20 cellular contexts compared by ENCODE assay signal in genomic region chr17:15957608-15958307, GRCh38. TPM values are rescaled to one million over a fixed set of nuclear protein-coding genes. Genes with fewer than 3 reads are reported as not detected.
DNase-seq lines count a peak whose midpoint lies in the region; ATAC-seq and TF ChIP-seq lines count a peak whose summit lies in the region.
"Had no signal": no experiment of that assay in that cellular context is flagged by ENCODE, and none has a peak within 500 bp of the region (broad histone marks: within the 10 kb centered on the region; RNA-seq: fewer than 3 reads in every experiment).

No MANE protein-coding gene starts in this region.

- H3K27me3 Mint-ChIP-seq in natural killer cell treated with Interleukin-12 subunit alpha and Interleukin-12 subunit beta and Interleukin-15 and Interleukin-18, amount 100 ng/mL, for 72 hours: peaks cover 16 to 23% of the 10 kb centered on the region in 2 donors
- peaks cover 0 to 11% of the 10 kb centered on the region in 2 donors for H3K27me3 Mint-ChIP-seq in natural killer cell (ENCODE audit: low read depth in 2 of 2)
- peaks cover 27% of the 10 kb centered on the region for H3K27me3 Mint-ChIP-seq in dendritic cell treated with granulocyte-macrophage colony-stimulating factor and Interleukin-4, amounts not matched to agents 40 ng/mL and 50 ng/mL, for 4 days
- H3K27me3 Mint-ChIP-seq in stimulated activated naive CD8-positive, alpha-beta T cell treated with anti-CD3 and anti-CD28 coated beads, Interleukin-15, amount 100 ng/mL, for 72 hours: peaks cover 10% of the 10 kb centered on the region

- H3K4me3 ChIP-seq in RWPE2 (ENCODE audit: severe bottlenecking): no peak overlapping the region
- H3K4me3 ChIP-seq: lung, SK-N-MC, skin epidermis had no signal

- peak overlapping the region; percentile 54 to 83 for H3K27ac Mint-ChIP-seq in natural killer cell treated with Interleukin-12 subunit alpha and Interleukin-12 subunit beta and Interleukin-15 and Interleukin-18, amount 100 ng/mL, for 72 hours
- H3K27ac Mint-ChIP-seq in natural killer cell: peak overlapping the region in 1 of 2 donors; percentile 63
- H3K27ac Mint-ChIP-seq in dendritic cell treated with granulocyte-macrophage colony-stimulating factor and Interleukin-4, amounts not matched to agents 40 ng/mL and 50 ng/mL, for 4 days: peak overlapping the region; percentile 30
- H3K27ac Mint-ChIP-seq in stimulated activated naive CD8-positive, alpha-beta T cell treated with anti-CD3 and anti-CD28 coated beads, Interleukin-15, amount 100 ng/mL, for 72 hours: peak overlapping the region; percentile 5 to 48
- H3K27ac Mint-ChIP-seq: IgD-negative memory B cell, progenitor cell of endocrine pancreas had no signal

- H3K4me1 Mint-ChIP-seq in natural killer cell treated with Interleukin-12 subunit alpha and Interleukin-12 subunit beta and Interleukin-15 and Interleukin-18, amount 100 ng/mL, for 72 hours (ENCODE audit: low read depth in 2 of 2): peaks cover 18 to 31% of the 10 kb centered on the region in 2 donors
- H3K4me1 Mint-ChIP-seq in natural killer cell: peaks cover 7 to 11% of the 10 kb centered on the region in 2 donors
- peaks cover 57% of the 10 kb centered on the region for H3K4me1 Mint-ChIP-seq in dendritic cell treated with granulocyte-macrophage colony-stimulating factor and Interleukin-4, amounts not matched to agents 40 ng/mL and 50 ng/mL, for 4 days (ENCODE audit: low read depth)
- peaks cover 39% of the 10 kb centered on the region for H3K4me1 Mint-ChIP-seq in stimulated activated naive CD8-positive, alpha-beta T cell treated with anti-CD3 and anti-CD28 coated beads, Interleukin-15, amount 100 ng/mL, for 72 hours
- H3K4me1 Mint-ChIP-seq: naive B cell had no signal

- intact Hi-C loops in natural killer cell (cut with micrococcal nuclease): no loop called here
- intact Hi-C loops in dendritic cell treated with granulocyte-macrophage colony-stimulating factor and Interleukin-4, amounts not matched to agents 40 ng/mL and 50 ng/mL, for 4 days (cut with micrococcal nuclease): no loop called here

- H3K4me1 ChIP-seq in RWPE2 (ENCODE audit: insufficient read depth, poor library complexity, severe bottlenecking): peaks cover 38% of the 10 kb centered on the region

- H3K9me3 ChIP-seq in RWPE2 (ENCODE audit: severe bottlenecking): no peaks in the 10 kb centered on the region

- no peaks in the 10 kb centered on the region for H3K9me3 Mint-ChIP-seq in natural killer cell treated with Interleukin-12 subunit alpha and Interleukin-12 subunit beta and Interleukin-15 and Interleukin-18, amount 100 ng/mL, for 72 hours
- H3K9me3 Mint-ChIP-seq in natural killer cell: no peaks in the 10 kb centered on the region
- H3K9me3 Mint-ChIP-seq in dendritic cell treated with granulocyte-macrophage colony-stimulating factor and Interleukin-4, amounts not matched to agents 40 ng/mL and 50 ng/mL, for 4 days: no peaks in the 10 kb centered on the region
- H3K9me3 Mint-ChIP-seq in stimulated activated naive CD8-positive, alpha-beta T cell treated with anti-CD3 and anti-CD28 coated beads, Interleukin-15, amount 100 ng/mL, for 72 hours: no peaks in the 10 kb centered on the region
- H3K9me3 Mint-ChIP-seq: IgD-negative memory B cell, naive B cell had no signal

- H3K36me3 Mint-ChIP-seq in natural killer cell treated with Interleukin-12 subunit alpha and Interleukin-12 subunit beta and Interleukin-15 and Interleukin-18, amount 100 ng/mL, for 72 hours: no peaks in the 10 kb centered on the region
- no peaks in the 10 kb centered on the region for H3K36me3 Mint-ChIP-seq in natural killer cell
- H3K36me3 Mint-ChIP-seq in dendritic cell treated with granulocyte-macrophage colony-stimulating factor and Interleukin-4, amounts not matched to agents 40 ng/mL and 50 ng/mL, for 4 days (ENCODE audit: low read depth): peaks cover 32% of the 10 kb centered on the region
- H3K36me3 Mint-ChIP-seq: naive B cell had no signal

- peak overlapping the region; percentile 89 for H3K27ac ChIP-seq in RWPE2 (ENCODE audit: poor library complexity, severe bottlenecking)
- H3K27ac ChIP-seq: SK-N-MC had no signal

- no peak for DNase-seq in natural killer cell treated with Interleukin-12 subunit alpha and Interleukin-12 subunit beta and Interleukin-15 and Interleukin-18, amount 100 ng/mL, for 72 hours (ENCODE audit: low spot score)
- DNase-seq in natural killer cell (no peak), RWPE2 (ENCODE audit: low spot score) (no peak), NCI-H524 (lab: John Stamatoyannopoulos, UW) (no peak), dedifferentiated amniotic fluid mesenchymal stem cell (ENCODE audit: extremely low spot score) (no peak)
- no peak for DNase-seq in stimulated activated naive CD8-positive, alpha-beta T cell treated with anti-CD3 and anti-CD28 coated beads, Interleukin-15, amount 100 ng/mL, for 72 hours
- DNase-seq: activated T-cell treated with anti-CD3 and anti-CD28 coated beads for 4 hours, AML-193, caudate nucleus, COR-L47, GM23248, naive B cell, NCI-H1694 had no signal

- TF ChIP-seq CTCF in natural killer cell (IDR thresholded peaks at IDR 0.05) (no peak), RWPE2 (IDR thresholded peaks at IDR 0.05; ENCODE audit: poor library complexity, severe bottlenecking) (no peak)

- ATAC-seq in natural killer cell treated with Interleukin-12 subunit alpha and Interleukin-12 subunit beta and Interleukin-15 and Interleukin-18, amount 100 ng/mL, for 72 hours: no peak
- ATAC-seq in natural killer cell: no peak
- ATAC-seq in RWPE2 (ENCODE audit: low read depth): no peak
- ATAC-seq in stimulated activated naive CD8-positive, alpha-beta T cell treated with anti-CD3 and anti-CD28 coated beads, Interleukin-15, amount 100 ng/mL, for 72 hours: no peak
- no peak for ATAC-seq in HG03439 (IDR thresholded peaks at IDR 0.05; ENCODE audit: unreplicated experiment)

- H3K27me3 ChIP-seq in RWPE2 (ENCODE audit: insufficient read depth, poor library complexity, severe bottlenecking): no peaks in the 10 kb centered on the region

- no peaks in the 10 kb centered on the region for H3K36me3 ChIP-seq in RWPE2 (ENCODE audit: low read depth)

- H3K4me3 Mint-ChIP-seq in natural killer cell treated with Interleukin-12 subunit alpha and Interleukin-12 subunit beta and Interleukin-15 and Interleukin-18, amount 100 ng/mL, for 72 hours: peak overlapping the region; percentile 65
- H3K4me3 Mint-ChIP-seq in natural killer cell: no peak overlapping the region
- no peak overlapping the region for H3K4me3 Mint-ChIP-seq in dendritic cell treated with granulocyte-macrophage colony-stimulating factor and Interleukin-4, amounts not matched to agents 40 ng/mL and 50 ng/mL, for 4 days
- H3K4me3 Mint-ChIP-seq in stimulated activated naive CD8-positive, alpha-beta T cell treated with anti-CD3 and anti-CD28 coated beads, Interleukin-15, amount 100 ng/mL, for 72 hours: no peak overlapping the region
- H3K4me3 Mint-ChIP-seq: IgD-negative memory B cell had no signal

RNA-seq across cellular contexts. Expression of gene ADORA2B, which starts 12.8 kb away (rescaled TPM):
- 1 to 10 TPM in 1 of 2 donors, under 1 TPM in 1; 0.95 to 3.2 TPM for total RNA-seq in natural killer cell treated with Interleukin-12 subunit alpha and Interleukin-12 subunit beta and Interleukin-15 and Interleukin-18, amount 100 ng/mL, for 72 hours
- under 1 TPM; 0.14 to 0.88 (median 0.41) TPM for total RNA-seq in natural killer cell

RNA-seq across cellular contexts. Expression of gene ZSWIM7, which starts 41.7 kb away (rescaled TPM):
- total RNA-seq in natural killer cell treated with Interleukin-12 subunit alpha and Interleukin-12 subunit beta and Interleukin-15 and Interleukin-18, amount 100 ng/mL, for 72 hours: 10 to 100 TPM in 1 of 2 donors, 1 to 10 TPM in 1; 6.9 to 12.1 TPM
- 10 to 100 TPM; 14.6 to 19.0 (median 16.3) TPM for total RNA-seq in natural killer cell

RNA-seq across cellular contexts. Expression of gene TTC19, which starts 41.9 kb away (rescaled TPM):
- 10 to 100 TPM; 26.3 to 33.3 TPM for total RNA-seq in natural killer cell treated with Interleukin-12 subunit alpha and Interleukin-12 subunit beta and Interleukin-15 and Interleukin-18, amount 100 ng/mL, for 72 hours
- 10 to 100 TPM; 40.1 to 42.3 (median 40.2) TPM for total RNA-seq in natural killer cell
